ENCODE assay signal across 17 cellular contexts in the genomic region with DNA sequence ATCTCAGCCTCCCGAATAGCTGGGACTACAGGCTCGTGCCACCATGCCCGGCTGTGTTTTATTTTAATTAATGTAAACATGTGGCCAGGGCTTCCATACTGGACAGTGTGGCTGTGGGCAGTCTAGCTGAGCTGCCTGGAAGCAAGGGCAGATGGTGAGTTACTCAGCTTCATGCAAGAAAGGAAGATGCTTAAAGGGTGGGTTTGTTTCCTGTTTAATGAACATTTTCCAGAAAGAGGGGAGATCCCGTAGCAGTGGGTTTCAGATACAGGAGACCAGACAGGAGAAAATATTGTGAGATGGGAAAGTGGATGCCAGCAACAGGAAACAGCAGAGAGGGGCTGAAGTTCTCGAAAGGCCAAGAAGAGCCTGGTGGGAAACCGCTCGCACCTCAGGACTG. TPM values are rescaled to one million over a fixed set of nuclear protein-coding genes. Genes with fewer than 3 reads are reported as not detected.
DNase-seq lines count a peak whose midpoint lies in the region; ATAC-seq and TF ChIP-seq lines count a peak whose summit lies in the region.
"Had no signal": no experiment of that assay in that cellular context is flagged by ENCODE, and none has a peak within 500 bp of the region (broad histone marks: within the 10 kb centered on the region; RNA-seq: fewer than 3 reads in every experiment).

No MANE protein-coding gene starts in this region.

- H3K4me3 ChIP-seq in SU-DHL-6 (ENCODE audit: insufficient read depth, low read length, poor library complexity, severe bottlenecking) (no peak overlapping the region), thyroid gland (replicated peaks in 1 of 3) (no peak overlapping the region)
- H3K4me3 ChIP-seq: breast epithelium, SJSA1 had no signal

- peak overlapping the region; percentile 57; the same call in 1 of the 2 replicates for H3K9ac ChIP-seq in SU-DHL-6 (ENCODE audit: low read length)

- H3K36me3 Mint-ChIP-seq in glutamatergic neuron (ENCODE audit: unreplicated experiment) = no peaks in the 10 kb centered on the region
- H3K36me3 Mint-ChIP-seq: activated naive CD4-positive, alpha-beta T cell treated with anti-CD3 and anti-CD28 coated beads, Interleukin-2, amount 50 U/mL, for 24 hours had no signal

- ATAC-seq in Right ventricle myocardium superior (ENCODE audit: poor library complexity) = no peak
- ATAC-seq in left ventricle myocardium superior = no peak
- ATAC-seq in HG03342 (IDR thresholded peaks at IDR 0.05; ENCODE audit: unreplicated experiment) = no peak
- ATAC-seq in HG03097 (IDR thresholded peaks at IDR 0.05; ENCODE audit: low FRiP score, unreplicated experiment) = no peak

- H3K79me2 ChIP-seq in SU-DHL-6 (ENCODE audit: insufficient read depth, low read length) = peaks cover 75% of the 10 kb centered on the region

- H3K9me3 ChIP-seq in SU-DHL-6 (ENCODE audit: insufficient read depth, low read length) (no peaks in the 10 kb centered on the region), thyroid gland (no peaks in the 10 kb centered on the region)
- H3K9me3 ChIP-seq: breast epithelium, SJSA1 had no signal

- TF ChIP-seq CTCF in SU-DHL-6 (IDR thresholded peaks at IDR 0.05; ENCODE audit: insufficient read depth, low read length, poor library complexity, severe bottlenecking) = no peak
- no peak for TF ChIP-seq CTCF in glutamatergic neuron (IDR thresholded peaks at IDR 0.05; ENCODE audit: partially characterized antibody, unreplicated experiment)
- TF ChIP-seq CTCF in thyroid gland (IDR thresholded peaks at IDR 0.05) = no peak

- H3K4me1 Mint-ChIP-seq in glutamatergic neuron (ENCODE audit: low read depth, unreplicated experiment) = peaks cover 43% of the 10 kb centered on the region

- no peak for TF ChIP-seq POLR2A in thyroid gland (IDR thresholded peaks at IDR 0.05)

- no peaks in the 10 kb centered on the region for H3K9me2 ChIP-seq in SU-DHL-6 (replicated peaks; ENCODE audit: insufficient read depth, low read length)

- peak; percentile 22 for DNase-seq in Right ventricle myocardium superior
- DNase-seq in left ventricle myocardium superior = no peak
- DNase-seq in glutamatergic neuron = no peak
- no peak for DNase-seq in thyroid gland
- DNase-seq in dedifferentiated amniotic fluid mesenchymal stem cell (ENCODE audit: extremely low spot score) = no peak
- DNase-seq: activated CD4-positive, alpha-beta T cell treated with anti-CD3 and anti-CD28 coated beads, Interleukin-2, amount 10 ng/mL, durations not matched to agents 24 days and 14 days; DMS79 treated with DMSO at 0.1 percent for 48 hours; effector CD4-positive, alpha-beta T cell; hippocampal formation; NCI-H1694; stimulated activated naive CD4-positive, alpha-beta T cell had no signal

- H3F3A ChIP-seq in SU-DHL-6 (ENCODE audit: insufficient read depth) = peaks cover 16% of the 10 kb centered on the region

- H3K4me3 Mint-ChIP-seq in glutamatergic neuron (ENCODE audit: unreplicated experiment) = peak overlapping the region; percentile 61
- H3K4me3 Mint-ChIP-seq: activated CD4-positive, alpha-beta T cell treated with anti-CD3 and anti-CD28 coated beads, Interleukin-2, amount 10 ng/mL, durations not matched to agents 24 days and 14 days; activated naive CD4-positive, alpha-beta T cell treated with anti-CD3 and anti-CD28 coated beads, Interleukin-2, amount 50 U/mL, for 24 hours had no signal

- peaks cover 16 to 27% of the 10 kb centered on the region in 2 donors for H3K4me1 ChIP-seq in thyroid gland

- no peaks in the 10 kb centered on the region for H4K20me1 ChIP-seq in SU-DHL-6 (ENCODE audit: low read depth, low read length)

- no peaks in the 10 kb centered on the region for H3K36me3 ChIP-seq in SU-DHL-6 (ENCODE audit: low read length)
- H3K36me3 ChIP-seq in thyroid gland = no peaks in the 10 kb centered on the region
- H3K36me3 ChIP-seq: breast epithelium had no signal

- H3K4me2 ChIP-seq in SU-DHL-6 (ENCODE audit: low read depth, low read length, poor library complexity, severe bottlenecking) = peak overlapping the region; percentile 69

- intact Hi-C loops in Right ventricle myocardium superior (cut with DNase I) (no loop called here), left ventricle myocardium superior (cut with micrococcal nuclease) (no loop called here), thyroid gland (cut with DNase I) (no loop called here)

- H3K27ac Mint-ChIP-seq in glutamatergic neuron (ENCODE audit: unreplicated experiment) = peak overlapping the region; percentile 80
- H3K27ac Mint-ChIP-seq: activated CD4-positive, alpha-beta T cell treated with anti-CD3 and anti-CD28 coated beads, Interleukin-2, amount 10 ng/mL, durations not matched to agents 24 days and 14 days had no signal

- H3K27me3 Mint-ChIP-seq in glutamatergic neuron (ENCODE audit: unreplicated experiment) = peaks cover 3% of the 10 kb centered on the region
- H3K27me3 Mint-ChIP-seq: activated CD4-positive, alpha-beta T cell treated with anti-CD3 and anti-CD28 coated beads, Interleukin-2, amount 10 ng/mL, durations not matched to agents 24 days and 14 days; activated naive CD4-positive, alpha-beta T cell treated with anti-CD3 and anti-CD28 coated beads, Interleukin-2, amount 50 U/mL, for 24 hours had no signal

- peaks cover 1% of the 10 kb centered on the region for H3K9me3 Mint-ChIP-seq in glutamatergic neuron (ENCODE audit: unreplicated experiment)
- H3K9me3 Mint-ChIP-seq: activated CD4-positive, alpha-beta T cell treated with anti-CD3 and anti-CD28 coated beads, Interleukin-2, amount 10 ng/mL, durations not matched to agents 24 days and 14 days; activated naive CD4-positive, alpha-beta T cell treated with anti-CD3 and anti-CD28 coated beads, Interleukin-2, amount 50 U/mL, for 24 hours had no signal

- no peaks in the 10 kb centered on the region for H3K27me3 ChIP-seq in SU-DHL-6 (ENCODE audit: low read length)
- no peaks in the 10 kb centered on the region for H3K27me3 ChIP-seq in thyroid gland
- H3K27me3 ChIP-seq: breast epithelium, SJSA1 had no signal

- WGBS in thyroid gland, 2 donors = 73 to 82% methylated on average over 7 of the region's 7 CpGs

- H3K27ac ChIP-seq in SU-DHL-6 (ENCODE audit: low read depth, low read length) (peak overlapping the region; percentile 68), thyroid gland (peak overlapping the region; percentile 70 to 80 (median 80))
- H3K27ac ChIP-seq: breast epithelium, SJSA1 had no signal

- H2AFZ ChIP-seq in SU-DHL-6 (ENCODE audit: low read depth, low read length, severe bottlenecking) = no peak overlapping the region

RNA-seq across cellular contexts. Expression of gene MAPK8IP3, which starts 7.3 kb away (rescaled TPM):
- total RNA-seq in Right ventricle myocardium superior (61.4 TPM), left ventricle myocardium superior (80.3 TPM), glutamatergic neuron (ENCODE audit: unreplicated experiment) (281 TPM), thyroid gland (100 to 1,000 TPM in 1 of 4 donors, 10 to 100 TPM in 3; 45.7 to 137 (median 60.4) TPM)

RNA-seq across cellular contexts. Expression of gene JPT2, which starts 35.3 kb away (rescaled TPM):
- total RNA-seq in Right ventricle myocardium superior = 30.6 TPM
- 41.6 TPM for total RNA-seq in left ventricle myocardium superior
- 72.9 TPM for total RNA-seq in glutamatergic neuron (ENCODE audit: unreplicated experiment)
- 10 to 100 TPM; 30.8 to 50.3 (median 44.9) TPM for total RNA-seq in thyroid gland

RNA-seq across cellular contexts. Expression of gene NME3, which starts 58.0 kb away (rescaled TPM):
- total RNA-seq in Right ventricle myocardium superior = 33.6 TPM
- 38.3 TPM for total RNA-seq in left ventricle myocardium superior
- 79.1 TPM for total RNA-seq in glutamatergic neuron (ENCODE audit: unreplicated experiment)
- total RNA-seq in thyroid gland = 100 to 1,000 TPM in 2 of 4 donors, 10 to 100 TPM in 2; 43.7 to 173 (median 103) TPM

RNA-seq across cellular contexts. Expression of gene EME2, which starts 59.3 kb away (rescaled TPM):
- 7.1 TPM for total RNA-seq in Right ventricle myocardium superior
- 8.1 TPM for total RNA-seq in left ventricle myocardium superior
- 68.7 TPM for total RNA-seq in glutamatergic neuron (ENCODE audit: unreplicated experiment)
- 10 to 100 TPM; 12.8 to 31.8 (median 22.0) TPM for total RNA-seq in thyroid gland

RNA-seq across cellular contexts. Expression of gene MRPS34, which starts 59.6 kb away (rescaled TPM):
- 91.8 TPM for total RNA-seq in Right ventricle myocardium superior
- 85.9 TPM for total RNA-seq in left ventricle myocardium superior
- total RNA-seq in glutamatergic neuron (ENCODE audit: unreplicated experiment) = 75.1 TPM
- 100 to 1,000 TPM in 1 of 4 donors, 10 to 100 TPM in 3; 67.3 to 146 (median 98.1) TPM for total RNA-seq in thyroid gland
